ENCODE assay signal across 27 cellular contexts in genomic region chr9:89153187-89153586, GRCh38. TPM values are rescaled to one million over a fixed set of nuclear protein-coding genes. Genes with fewer than 3 reads are reported as not detected.
DNase-seq lines count a peak whose midpoint lies in the region; ATAC-seq, FAIRE-seq and TF ChIP-seq lines count a peak whose summit lies in the region.
"Had no signal": no experiment of that assay in that cellular context is flagged by ENCODE, and none has a peak within 500 bp of the region (broad histone marks: within the 10 kb centered on the region; RNA-seq: fewer than 3 reads in every experiment).

No MANE protein-coding gene starts in this region.

- H2AFZ ChIP-seq in astrocyte (ENCODE audit: low read depth, low read length) = peak overlapping the region; percentile 38
- H2AFZ ChIP-seq in neural progenitor cell (replicated peaks) = no peak overlapping the region
- H2AFZ ChIP-seq: hepatocyte had no signal

- H3K9me3 ChIP-seq in astrocyte (ENCODE audit: insufficient read depth, low read depth, low read length) = no peaks in the 10 kb centered on the region
- no peaks in the 10 kb centered on the region for H3K9me3 ChIP-seq in neural progenitor cell (ENCODE audit: low read depth)
- H3K9me3 ChIP-seq: gastrocnemius medialis, right lobe of liver had no signal

- H3K27me3 Mint-ChIP-seq in activated CD4-positive, alpha-beta T cell treated with anti-CD3 and anti-CD28 coated beads for 36 hours = peaks cover 34% of the 10 kb centered on the region
- H3K27me3 Mint-ChIP-seq in activated CD4-positive, alpha-beta T cell treated with anti-CD3 and anti-CD28 coated beads, Interleukin-2, amount 10 ng/mL, durations not matched to agents 7 days and 5 days = peaks cover 49% of the 10 kb centered on the region
- H3K27me3 Mint-ChIP-seq in HFFc6 (ENCODE audit: insufficient read depth) = no peaks in the 10 kb centered on the region
- H3K27me3 Mint-ChIP-seq in astrocyte (ENCODE audit: low read depth, unreplicated experiment) = no peaks in the 10 kb centered on the region
- H3K27me3 Mint-ChIP-seq in neural progenitor cell (ENCODE audit: insufficient read depth, low read depth) = no peaks in the 10 kb centered on the region

- DNase-seq in activated CD4-positive, alpha-beta T cell treated with anti-CD3 and anti-CD28 coated beads for 36 hours = no peak
- DNase-seq in activated CD4-positive, alpha-beta T cell treated with anti-CD3 and anti-CD28 coated beads, Interleukin-2, amount 10 ng/mL, durations not matched to agents 7 days and 5 days = no peak
- DNase-seq in HFFc6 (no peak), astrocyte (ENCODE audit: low read depth) (no peak), neural progenitor cell (ENCODE audit: low spot score) (no peak), DMS153 (lab: John Stamatoyannopoulos, UW) (no peak)
- DNase-seq: activated CD8-positive, alpha-beta T cell treated with anti-CD3 and anti-CD28 coated beads, Interleukin-2, amount 10 ng/mL, durations not matched to agents 7 days and 5 days; activated gamma-delta T cell treated with Interleukin-2 at 50 U/mL for 16 hours; AML-193; CD8-positive, alpha-beta memory T cell; effector memory CD4-positive, alpha-beta T cell; gastrocnemius medialis; left cardiac atrium; NCI-H1105 treated with DMSO at 0.1 percent for 48 hours; NCI-H2029; NCI-H69; right lobe of liver had no signal

- H3K27ac ChIP-seq in astrocyte (ENCODE audit: low read depth, low read length) (peak overlapping the region; percentile 98), neural progenitor cell (no peak overlapping the region)
- H3K27ac ChIP-seq: 22Rv1, gastrocnemius medialis, hepatocyte, right lobe of liver had no signal

- H3K36me3 Mint-ChIP-seq in activated CD4-positive, alpha-beta T cell treated with anti-CD3 and anti-CD28 coated beads for 36 hours (ENCODE audit: low read depth) = no peaks in the 10 kb centered on the region
- H3K36me3 Mint-ChIP-seq in activated CD4-positive, alpha-beta T cell treated with anti-CD3 and anti-CD28 coated beads, Interleukin-2, amount 10 ng/mL, durations not matched to agents 7 days and 5 days (ENCODE audit: low read depth) = no peaks in the 10 kb centered on the region
- no peaks in the 10 kb centered on the region for H3K36me3 Mint-ChIP-seq in HFFc6 (ENCODE audit: low read depth)
- no peaks in the 10 kb centered on the region for H3K36me3 Mint-ChIP-seq in astrocyte (ENCODE audit: low read depth, unreplicated experiment)
- H3K36me3 Mint-ChIP-seq in neural progenitor cell = peaks cover 35% of the 10 kb centered on the region
- H3K36me3 Mint-ChIP-seq: CD8-positive, alpha-beta memory T cell; stimulated activated memory B cell treated with anti-CD40 and anti-IgM and Interleukin-4, amounts not matched to agents 10 μg/mL and 1 μg/mL and 100 μg/mL, for 72 hours had no signal

- H3K4me1 ChIP-seq in astrocyte (ENCODE audit: insufficient read depth, low read length) (peaks cover 35% of the 10 kb centered on the region), neural progenitor cell (no peaks in the 10 kb centered on the region)
- H3K4me1 ChIP-seq: gastrocnemius medialis, right lobe of liver had no signal

- H3K4me1 Mint-ChIP-seq in activated CD4-positive, alpha-beta T cell treated with anti-CD3 and anti-CD28 coated beads for 36 hours = peaks cover 24% of the 10 kb centered on the region
- H3K4me1 Mint-ChIP-seq in activated CD4-positive, alpha-beta T cell treated with anti-CD3 and anti-CD28 coated beads, Interleukin-2, amount 10 ng/mL, durations not matched to agents 7 days and 5 days = peaks cover 13% of the 10 kb centered on the region
- H3K4me1 Mint-ChIP-seq in HFFc6 (ENCODE audit: low read depth) (peaks cover 49% of the 10 kb centered on the region), astrocyte (ENCODE audit: low read depth, unreplicated experiment) (peaks cover 16% of the 10 kb centered on the region), neural progenitor cell (peaks cover 8% of the 10 kb centered on the region)

- no peaks in the 10 kb centered on the region for H3F3A ChIP-seq in neural progenitor cell (ENCODE audit: low read depth)

- POLR2A ChIA-PET in activated CD4-positive, alpha-beta T cell treated with anti-CD3 and anti-CD28 coated beads for 36 hours (lab: Charles Lee) = no interaction called here
- POLR2A ChIA-PET in activated CD4-positive, alpha-beta T cell treated with anti-CD3 and anti-CD28 coated beads, Interleukin-2, amount 10 ng/mL, durations not matched to agents 7 days and 5 days (lab: Charles Lee) = interaction anchor here (0.6 kb wide), 1 partner anchor 155 kb away, joined by 4 read pairs; no protein-coding TSS in a partner anchor

- H3K9ac ChIP-seq in astrocyte (ENCODE audit: low read length) (peak overlapping the region; percentile 83), neural progenitor cell (no peak overlapping the region)

- H3K4me3 ChIP-seq in astrocyte (ENCODE audit: insufficient read depth, low read depth, low read length) (peak overlapping the region; percentile 6), neural progenitor cell (no peak overlapping the region)
- H3K4me3 ChIP-seq: gastrocnemius medialis, hepatocyte, K562, right lobe of liver had no signal

- H3K27ac Mint-ChIP-seq in activated CD4-positive, alpha-beta T cell treated with anti-CD3 and anti-CD28 coated beads for 36 hours = no peak overlapping the region
- H3K27ac Mint-ChIP-seq in activated CD4-positive, alpha-beta T cell treated with anti-CD3 and anti-CD28 coated beads, Interleukin-2, amount 10 ng/mL, durations not matched to agents 7 days and 5 days = no peak overlapping the region
- peak overlapping the region; percentile 97 for H3K27ac Mint-ChIP-seq in HFFc6
- no peak overlapping the region for H3K27ac Mint-ChIP-seq in astrocyte (ENCODE audit: unreplicated experiment)
- H3K27ac Mint-ChIP-seq in neural progenitor cell = peak overlapping the region; percentile 53
- H3K27ac Mint-ChIP-seq: activated CD8-positive, alpha-beta T cell treated with anti-CD3 and anti-CD28 coated beads, Interleukin-2, amount 10 ng/mL, durations not matched to agents 7 days and 5 days; stimulated activated memory B cell treated with anti-CD40 and anti-IgM and Interleukin-4, amounts not matched to agents 10 μg/mL and 1 μg/mL and 100 μg/mL, for 72 hours had no signal

- no peaks in the 10 kb centered on the region for H3K9me3 Mint-ChIP-seq in activated CD4-positive, alpha-beta T cell treated with anti-CD3 and anti-CD28 coated beads for 36 hours (ENCODE audit: low read depth)
- no peaks in the 10 kb centered on the region for H3K9me3 Mint-ChIP-seq in activated CD4-positive, alpha-beta T cell treated with anti-CD3 and anti-CD28 coated beads, Interleukin-2, amount 10 ng/mL, durations not matched to agents 7 days and 5 days
- H3K9me3 Mint-ChIP-seq in HFFc6 (no peaks in the 10 kb centered on the region), astrocyte (ENCODE audit: unreplicated experiment) (peaks cover 2% of the 10 kb centered on the region), neural progenitor cell (peaks cover 11% of the 10 kb centered on the region)

- H3K79me2 ChIP-seq in astrocyte (ENCODE audit: insufficient read depth, low read length) (peaks cover 86% of the 10 kb centered on the region), neural progenitor cell (ENCODE audit: low read depth) (no peaks in the 10 kb centered on the region)
- H3K79me2 ChIP-seq: hepatocyte had no signal

- no peak overlapping the region for H3K4me3 Mint-ChIP-seq in activated CD4-positive, alpha-beta T cell treated with anti-CD3 and anti-CD28 coated beads for 36 hours
- no peak overlapping the region for H3K4me3 Mint-ChIP-seq in activated CD4-positive, alpha-beta T cell treated with anti-CD3 and anti-CD28 coated beads, Interleukin-2, amount 10 ng/mL, durations not matched to agents 7 days and 5 days
- H3K4me3 Mint-ChIP-seq in HFFc6 (peak overlapping the region; percentile 72), astrocyte (ENCODE audit: unreplicated experiment) (no peak overlapping the region), neural progenitor cell (no peak overlapping the region)
- H3K4me3 Mint-ChIP-seq: activated CD8-positive, alpha-beta T cell treated with anti-CD3 and anti-CD28 coated beads, Interleukin-2, amount 10 ng/mL, durations not matched to agents 7 days and 5 days; CD8-positive, alpha-beta memory T cell; stimulated activated memory B cell treated with anti-CD40 and anti-IgM and Interleukin-4, amounts not matched to agents 10 μg/mL and 1 μg/mL and 100 μg/mL, for 72 hours had no signal

- H4K20me1 ChIP-seq in astrocyte (ENCODE audit: insufficient read depth, low read length) (no peaks in the 10 kb centered on the region), neural progenitor cell (ENCODE audit: low read depth) (no peaks in the 10 kb centered on the region)

- CTCF ChIA-PET in activated CD4-positive, alpha-beta T cell treated with anti-CD3 and anti-CD28 coated beads for 36 hours (lab: Charles Lee) = interaction anchor here (0.8 to 1.5 kb wide), 3 partner anchors 15 to 125 kb away, joined by 3 to 4 read pairs (median 3); no protein-coding TSS in a partner anchor
- CTCF ChIA-PET in activated CD4-positive, alpha-beta T cell treated with anti-CD3 and anti-CD28 coated beads, Interleukin-2, amount 10 ng/mL, durations not matched to agents 7 days and 5 days (lab: Charles Lee) = no interaction called here

- H3K4me2 ChIP-seq in astrocyte (ENCODE audit: low read length) = peak overlapping the region; percentile 75
- H3K4me2 ChIP-seq in neural progenitor cell = no peak overlapping the region
- H3K4me2 ChIP-seq: hepatocyte had no signal

- no peaks in the 10 kb centered on the region for H3K36me3 ChIP-seq in astrocyte (ENCODE audit: insufficient read depth, low read length)
- no peaks in the 10 kb centered on the region for H3K36me3 ChIP-seq in neural progenitor cell
- H3K36me3 ChIP-seq: gastrocnemius medialis, right lobe of liver had no signal

- peak; percentile 10 for ATAC-seq in activated CD4-positive, alpha-beta T cell treated with anti-CD3 and anti-CD28 coated beads for 36 hours
- no peak for ATAC-seq in HG02840 (IDR thresholded peaks at IDR 0.05; ENCODE audit: low FRiP score, unreplicated experiment)
- ATAC-seq in HG02981 (IDR thresholded peaks at IDR 0.05; ENCODE audit: unreplicated experiment) = no peak
- ATAC-seq: activated CD8-positive, alpha-beta T cell treated with anti-CD3 and anti-CD28 coated beads, Interleukin-2, amount 10 ng/mL, durations not matched to agents 7 days and 5 days; gastrocnemius medialis; K562; stimulated activated memory B cell treated with anti-CD40 and anti-IgM and Interleukin-4, amounts not matched to agents 10 μg/mL and 1 μg/mL and 100 μg/mL, for 72 hours had no signal

- TF ChIP-seq CTCF in HFFc6 (IDR thresholded peaks at IDR 0.05) (no peak), astrocyte (IDR thresholded peaks at IDR 0.05; ENCODE audit: insufficient read depth, low read depth, low read length) (no peak), neural progenitor cell (IDR thresholded peaks at IDR 0.05) (no peak)

- intact Hi-C loops in activated CD4-positive, alpha-beta T cell treated with anti-CD3 and anti-CD28 coated beads for 36 hours (cut with DNase I, micrococcal nuclease) = loop anchor here (1.0 to 10.0 kb wide), 6 partner anchors 14 to 849 kb away; no protein-coding TSS in a partner anchor

- no peak for FAIRE-seq in astrocyte (lab: Jason Lieb, UNC)
- FAIRE-seq: colon, K562, TTC549, urothelium cell line had no signal

- no peaks in the 10 kb centered on the region for H3K27me3 ChIP-seq in astrocyte (ENCODE audit: insufficient read depth, low read length)
- H3K27me3 ChIP-seq in neural progenitor cell = no peaks in the 10 kb centered on the region
- H3K27me3 ChIP-seq: gastrocnemius medialis, hepatocyte, right lobe of liver had no signal

RNA-seq across cellular contexts. Expression of gene SHC3, which starts 25.4 kb away (rescaled TPM):
- total RNA-seq in activated CD4-positive, alpha-beta T cell treated with anti-CD3 and anti-CD28 coated beads for 36 hours = not detected
- not detected for total RNA-seq in activated CD4-positive, alpha-beta T cell treated with anti-CD3 and anti-CD28 coated beads, Interleukin-2, amount 10 ng/mL, durations not matched to agents 7 days and 5 days
- total RNA-seq in HFFc6 (2021; fragmentation: NEBNext Ultra II Directional; extraction: Animal tissue kit (Norgen Biotek cat#: 25700)) = 1 to 10 TPM in 2 of 6 experiments, under 1 TPM in 4; 0.28 to 1.9 (median 0.42) TPM
- 3.1 and 4.6 TPM in 2 replicates for total RNA-seq in astrocyte
- 0.64 and 0.99 TPM in 2 replicates for total RNA-seq in neural progenitor cell (ENCODE audit: low replicate concordance)
- total RNA-seq: activated CD8-positive, alpha-beta T cell treated with anti-CD3 and anti-CD28 coated beads, Interleukin-2, amount 10 ng/mL, durations not matched to agents 7 days and 5 days; CD8-positive, alpha-beta memory T cell; K562; T-helper 1 cell treated with Interleukin-12 subunit alpha and Interleukin-12 subunit beta and Interleukin-4 antibody, amounts not matched to agents 30 ng/mL and 1 ng/mL, for 36 hours had no signal

Comparison
In these comparisons a context has a peak if more than half of its experiments do, and no peak if none do; other contexts are left out.
1. H3K27ac Mint-ChIP-seq: peak in HFFc6 (single experiment) and neural progenitor cell (single experiment); none in activated CD4-positive, alpha-beta T cell treated with anti-CD3 and anti-CD28 coated beads for 36 hours (single experiment), activated CD4-positive, alpha-beta T cell treated with anti-CD3 and anti-CD28 coated beads, Interleukin-2, amount 10 ng/mL, durations not matched to agents 7 days and 5 days (single experiment) and astrocyte (single experiment).